11 cellular contexts compared by ENCODE assay signal in genomic region chr9:546797-547223, GRCh38. TPM values are rescaled to one million over a fixed set of nuclear protein-coding genes. Genes with fewer than 3 reads are reported as not detected.
DNase-seq lines count a peak whose midpoint lies in the region; ATAC-seq, FAIRE-seq and TF ChIP-seq lines count a peak whose summit lies in the region.
"Had no signal": no experiment of that assay in that cellular context is flagged by ENCODE, and none has a peak within 500 bp of the region (broad histone marks: within the 10 kb centered on the region; RNA-seq: fewer than 3 reads in every experiment).

No MANE protein-coding gene starts in this region.

- intact Hi-C loops in K562 (cut with micrococcal nuclease) (no loop called here), posterior vena cava (cut with DNase I) (no loop called here)

- WGBS in K562 (ENCODE audit: insufficient coverage, low coverage, missing lambda C conversion rate): 2% methylated on average over 3 of the region's 3 CpGs

- no peaks in the 10 kb centered on the region for H3K4me1 ChIP-seq in K562 (replicated peaks in 1 of 2; ENCODE audit: control insufficient read depth in 2 of 2, insufficient read depth in 2 of 2, low read length in 2 of 2)
- H3K4me1 ChIP-seq: BLaER1 had no signal

- H3K27me3 ChIP-seq in K562 (ENCODE audit: control insufficient read depth in 2 of 2, insufficient read depth in 2 of 2, low read length in 2 of 2): peaks cover 0 to 9% of the 10 kb centered on the region in 2 experiments; a peak in 3 of 5 replicates
- H3K27me3 ChIP-seq in layer of hippocampus (ENCODE audit: control insufficient read depth, insufficient read depth, low read length): no peaks in the 10 kb centered on the region
- H3K27me3 ChIP-seq: BLaER1 had no signal

- no peaks in the 10 kb centered on the region for H3K27me3 Mint-ChIP-seq in type B pancreatic cell
- H3K27me3 Mint-ChIP-seq: IgD-negative memory B cell had no signal

- H3K9me1 ChIP-seq in K562 (ENCODE audit: control insufficient read depth, insufficient read depth, low read length): no peaks in the 10 kb centered on the region

- peaks cover 4% of the 10 kb centered on the region for H3K9me3 Mint-ChIP-seq in type B pancreatic cell

- TF ChIP-seq POLR2A in K562 (conservative IDR thresholded peaks at IDR 0.05): no peak

- no peaks in the 10 kb centered on the region for H3K36me3 ChIP-seq in K562 (ENCODE audit: control insufficient read depth, insufficient read depth, low read length)
- H3K36me3 ChIP-seq: BLaER1 had no signal

- no peaks in the 10 kb centered on the region for H3K79me2 ChIP-seq in K562 (ENCODE audit: control insufficient read depth, insufficient read depth, low read length)

- ATAC-seq in K562: 0 out of 3 replicates have a peak, but pooled peaks have one; percentile 52

- H3K27ac Mint-ChIP-seq in type B pancreatic cell: peak overlapping the region; percentile 13
- H3K27ac Mint-ChIP-seq: IgD-negative memory B cell had no signal

- no peaks in the 10 kb centered on the region for H4K20me1 ChIP-seq in K562 (replicated peaks; ENCODE audit: control insufficient read depth, insufficient read depth, low read length)
- H4K20me1 ChIP-seq: BLaER1 had no signal

- no TSS peak for BruUV-seq in K562 (replicated peaks; lab: Mats Ljungman, UMichigan)

- H3K9me3 ChIP-seq in K562 (replicated peaks; ENCODE audit: control insufficient read depth, insufficient read depth, low read depth, low read length): no peaks in the 10 kb centered on the region
- H3K9me3 ChIP-seq: BLaER1 had no signal

- H3K36me3 Mint-ChIP-seq in type B pancreatic cell: peaks cover 15% of the 10 kb centered on the region

- CTCF ChIA-PET in K562 (lab: Yijun Ruan, JAX; ENCODE audit: low intra/inter-chr PET ratio): interaction anchor here (0.6 kb wide), 1 partner anchor 1465 kb away, joined by 3 read pairs; no protein-coding TSS in a partner anchor

- POLR2A ChIA-PET in K562 (lab: Yijun Ruan, JAX): interaction anchor here (0.8 kb wide), 1 partner anchor 12 kb away, joined by 3 read pairs; no protein-coding TSS in a partner anchor

- in situ Hi-C loops in K562 (cut with MboI): no loop called here

- H3K4me2 ChIP-seq in K562 (ENCODE audit: insufficient read depth, low read length): no peak overlapping the region

- no peak overlapping the region for H3K4me3 ChIP-seq in K562
- H3K4me3 ChIP-seq: BLaER1 had no signal

- no peak overlapping the region for H3K9ac ChIP-seq in K562 (ENCODE audit: insufficient read depth in 1 of 2, low read depth in 2 of 2, low read length in 2 of 2)
- H3K9ac ChIP-seq: BLaER1 had no signal

- no peak overlapping the region for H3K27ac ChIP-seq in K562 (ENCODE audit: extremely low read depth, low read depth, low read length)
- peak overlapping the region; percentile 54 for H3K27ac ChIP-seq in layer of hippocampus (ENCODE audit: low read depth, low read length)
- H3K27ac ChIP-seq: BLaER1 had no signal

- peak overlapping the region; percentile 73 for H3K4me3 Mint-ChIP-seq in type B pancreatic cell

- TF ChIP-seq RAD21 in K562 (CRISPR knock-in tag; conservative IDR thresholded peaks at IDR 0.05 in 1 of 2, IDR thresholded peaks at IDR 0.05 in 1 of 2): peak in 1 of 2 experiments; percentile 32; a peak in 2 of 4 replicates

- DNase-seq in NCI-H510A treated with DMSO at 0.1 percent for 48 hours (lab: John Stamatoyannopoulos, UW) (peak; percentile 55), NCI-H510A (lab: John Stamatoyannopoulos, UW) (no peak), K562 (ENCODE audit: extremely low read depth in 1 of 4, low spot score in 3 of 4) (peak in 1 of 4 experiments; percentile 12), type B pancreatic cell (ENCODE audit: extremely low spot score, unreplicated experiment) (no peak), posterior vena cava (ENCODE audit: low spot score) (no peak), 8988T (no peak)
- no peak for DNase-seq in activated CD8-positive, alpha-beta memory T cell treated with anti-CD3 and anti-CD28 coated beads for 24 hours
- DNase-seq: effector CD4-positive, alpha-beta T cell had no signal

- no peak for FAIRE-seq in K562 (lab: Jason Lieb, UNC)

- peaks cover 40% of the 10 kb centered on the region for H3K4me1 Mint-ChIP-seq in type B pancreatic cell (ENCODE audit: unreplicated experiment)

- TF ChIP-seq CTCF in K562 (IDR thresholded peaks at IDR 0.05 in 2 of 3, conservative IDR thresholded peaks at IDR 0.05 in 1 of 3; ENCODE audit: insufficient read depth in 2 of 3, low read depth in 1 of 3, low read length in 3 of 3) (peak in 1 of 3 experiments; percentile 25; a peak in 2 of 6 replicates), type B pancreatic cell (conservative IDR thresholded peaks at IDR 0.05) (peak; percentile 37)

- no peak overlapping the region for H2AFZ ChIP-seq in K562 (ENCODE audit: low read depth, low read length)

- no peak for TF ChIP-seq EP300 in K562 (IDR thresholded peaks at IDR 0.05; ENCODE audit: low read length)

TF ChIP-seq in K562, 482 proteins besides CTCF, POLR2A, EP300 and RAD21:
- TF ChIP-seq IFI16 (CRISPR knock-in tag; IDR thresholded peaks at IDR 0.05): no peak
- no peak for TF ChIP-seq ZBTB49 (CRISPR knock-in tag; IDR thresholded peaks at IDR 0.05; ENCODE audit: borderline replicate concordance)
- no peak for TF ChIP-seq NR0B1 (IDR thresholded peaks at IDR 0.05; ENCODE audit: partially characterized antibody)
- no peak for TF ChIP-seq ZNF280B (CRISPR knock-in tag; IDR thresholded peaks at IDR 0.05)
- no peak for TF ChIP-seq ZEB2 (IDR thresholded peaks at IDR 0.05)
- TF ChIP-seq ZBTB7A (IDR thresholded peaks at IDR 0.05; ENCODE audit: borderline replicate concordance, control insufficient read depth, low read depth, low read length): no peak
- TF ChIP-seq NR3C1 (CRISPR knock-in tag; IDR thresholded peaks at IDR 0.05): no peak
- TF ChIP-seq KAT2B (IDR thresholded peaks at IDR 0.05; ENCODE audit: low read depth, low read length): no peak
- TF ChIP-seq NR2C2 (CRISPR knock-in tag; IDR thresholded peaks at IDR 0.05): no peak
- no peak for TF ChIP-seq NR2C2 (tag; IDR thresholded peaks at IDR 0.05)

RNA-seq across cellular contexts. Expression of gene KANK1, which starts 42.3 kb away (rescaled TPM):
- total RNA-seq in K562 (2011; cell fraction: chromatin; rRNA removed; ENCODE audit: low replicate concordance): 0.58 and 0.69 TPM in 2 replicates
- 0.39 and 1.2 TPM in 2 replicates for total RNA-seq in K562 (2011; cell fraction: nucleolus; rRNA removed)
- total RNA-seq in K562 (2011; cell fraction: nucleoplasm; rRNA removed): 0.31 and 0.37 TPM in 2 replicates
- total RNA-seq in K562 (2014; rRNA removed) (0.12 and 0.18 TPM in 2 replicates), K562 (2014; rRNA removed; fragmentation: Illumina TruSeq; extraction: Trizol) (0.26 and 0.44 TPM in 2 replicates), K562 (2015; rRNA removed; fragmentation: Illumina TruSeq; extraction: Trizol) (0.36 and 0.45 TPM in 2 replicates), K562 (2021) (0.55 and 0.89 TPM in 2 replicates), type B pancreatic cell (ENCODE audit: low replicate concordance) (54.6 and 68.3 TPM in 2 replicates), posterior vena cava (100 to 1,000 TPM in 1 of 2 donors, 10 to 100 TPM in 1; 69.8 to 104 TPM)
- polyA plus RNA-seq in K562 (2011; rRNA removed) (0.62 and 0.78 TPM in 2 replicates), K562 (2014; fragmentation: Illumina TruSeq; extraction: Trizol) (0.11 and 0.22 TPM in 2 replicates), K562 (2014; fragmentation: Nextera tagmentation; extraction: Ambion mirVana) (under 1 TPM; 0.11 to 0.34 TPM), K562 (2014; rRNA removed) (0.01 and 0.17 TPM in 2 replicates)
- polyA plus RNA-seq in K562 (2011; cell fraction: cytosol; rRNA removed): 0.50 and 0.61 TPM in 2 replicates
- polyA plus RNA-seq in K562 (2011; cell fraction: nucleus; rRNA removed): 0.44 and 0.60 TPM in 2 replicates
- 0.12 and 0.18 TPM in 2 replicates for polyA plus RNA-seq in K562 (2012)
- polyA minus RNA-seq in K562 (2011; rRNA and poly(A)+ RNA removed): 1.2 and 1.5 TPM in 2 replicates
- 0.95 and 1.4 TPM in 2 replicates for polyA minus RNA-seq in K562 (2011; cell fraction: cytosol; rRNA and poly(A)+ RNA removed)
- polyA minus RNA-seq in K562 (2011; cell fraction: nucleus; rRNA and poly(A)+ RNA removed): 0.54 and 0.56 TPM in 2 replicates

Comparison
In these comparisons a context has a peak if more than half of its experiments do, and no peak if none do; other contexts are left out.
1. RNA of gene KANK1, which starts 42.3 kb away (total RNA-seq): 69.8 to 104 TPM in posterior vena cava and 54.6 to 68.3 TPM in type B pancreatic cell; 0.12 to 1.2 TPM in K562; every median in the first group is over 10 times any median in the second.